In genomic region chr17:46064460-46064859, GRCh38 we compare ENCODE assay signal across 1 cellular context.
TF ChIP-seq lines count a peak whose summit lies in the region.

No MANE protein-coding gene starts in this region.

TF ChIP-seq in GM23338, 12 proteins besides CTCF, POLR2A, EP300 and RAD21 (continued from another document):
- TF ChIP-seq JUNB (IDR thresholded peaks at IDR 0.05; ENCODE audit: unreplicated experiment) (no peak), EZH2 (IDR thresholded peaks at IDR 0.05; ENCODE audit: low read depth, unreplicated experiment) (no peak), STAT1 (IDR thresholded peaks at IDR 0.05; ENCODE audit: unreplicated experiment) (no peak), ZNF462 (CRISPR knock-in tag; IDR thresholded peaks at IDR 0.05) (no peak), ZNF114 (CRISPR knock-in tag; IDR thresholded peaks at IDR 0.05) (no peak)
